Comparison of ENCODE assay signal across 10 cellular contexts in genomic region chr11:64100345-64100744, GRCh38.
A peak's percentile ranks its signal among the peaks of the same experiment; 100 is the strongest.
DNase-seq lines count a peak whose midpoint lies in the region; ATAC-seq and FAIRE-seq lines count a peak whose summit lies in the region.
"Had no signal": no experiment of that assay in that cellular context is flagged by ENCODE, and none has a peak within 500 bp of the region (broad histone marks: within the 10 kb centered on the region; RNA-seq: fewer than 3 reads in every experiment).

No MANE protein-coding gene starts in this region.

- DNase-seq in NCI-H2227 (lab: John Stamatoyannopoulos, UW; ENCODE audit: unreplicated experiment) (peak; percentile 34), NCI-H2227 treated with DMSO at 0.1 percent for 48 hours (lab: John Stamatoyannopoulos, UW) (no peak), NCI-H2081 treated with DMSO at 0.1 percent for 48 hours (lab: John Stamatoyannopoulos, UW) (peak; percentile 42), caudate nucleus (lab: John Stamatoyannopoulos, UW) (peak in 11 of 61 donors; percentile 16 to 62 (median 33)), RCC 7860 (ENCODE audit: low spot score) (no peak), sciatic nerve (ENCODE audit: low spot score) (no peak)
- DNase-seq: activated CD4-positive, alpha-beta T cell treated with anti-CD3 and anti-CD28 coated beads for 4 hours; activated naive CD8-positive, alpha-beta T cell treated with anti-CD3 and anti-CD28 coated beads, Interleukin-2, amount 50 U/mL, for 24 hours had no signal

- intact Hi-C loops in sciatic nerve (cut with DNase I) = no loop called here

- H3K27ac ChIP-seq in caudate nucleus (ENCODE audit: low read depth, low read length) (peak overlapping the region; percentile 90), temporal lobe (ENCODE audit: low read depth, low read length) (peak overlapping the region; percentile 97)

- ATAC-seq in GM19395 (IDR thresholded peaks at IDR 0.05; ENCODE audit: unreplicated experiment) = no peak
- ATAC-seq in sciatic nerve = no peak
- ATAC-seq: activated naive CD8-positive, alpha-beta T cell treated with anti-CD3 and anti-CD28 coated beads, Interleukin-2, amount 50 U/mL, for 24 hours had no signal

- FAIRE-seq in RCC 7860 (lab: Jason Lieb, UNC) = no peak

Comparison
In these comparisons a context has a peak if more than half of its experiments do, and no peak if none do; other contexts are left out.
1. DNase-seq: peak in NCI-H2227 (single experiment) and NCI-H2081 treated with DMSO at 0.1 percent for 48 hours (single experiment); none in NCI-H2227 treated with DMSO at 0.1 percent for 48 hours (single experiment), RCC 7860 (single experiment) and sciatic nerve (single experiment).